Comparison of ENCODE assay signal across 27 cellular contexts in the genomic region with DNA sequence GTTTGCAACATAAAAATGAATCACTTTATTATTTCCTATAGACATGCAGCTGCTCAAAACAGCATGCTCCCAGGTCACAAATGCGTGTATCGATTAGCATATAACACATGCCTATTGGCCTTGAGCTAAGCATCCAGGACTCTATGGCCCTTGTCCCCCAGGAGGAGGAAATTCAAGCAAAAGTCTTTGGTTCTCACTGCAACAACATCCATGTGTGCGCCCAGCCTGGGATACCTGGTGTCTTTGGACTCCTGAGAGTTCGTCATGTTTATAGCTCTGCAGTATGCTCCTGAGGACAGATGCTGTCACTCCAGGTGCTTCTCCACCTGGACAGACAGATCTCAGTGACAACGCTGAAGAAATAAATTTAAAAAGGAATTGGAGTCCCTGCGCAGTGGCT.
"Had no signal": no experiment of that assay in that cellular context is flagged by ENCODE, and none has a peak within 500 bp of the region (broad histone marks: within the 10 kb centered on the region; RNA-seq: fewer than 3 reads in every experiment).

No MANE protein-coding gene starts in this region.

- DNase-seq: activated CD4-positive, alpha-beta T cell treated with anti-CD3 and anti-CD28 coated beads for 36 hours; activated CD4-positive, alpha-beta T cell treated with anti-CD3 and anti-CD28 coated beads, Interleukin-2, amount 50 U/mL, for 1 hour; activated CD4-positive, CD25-positive, alpha-beta regulatory T cell; activated CD8-positive, alpha-beta memory T cell treated with anti-CD3 and anti-CD28 coated beads, Interleukin-2, amount 50 U/mL, for 48 hours; activated CD8-positive, alpha-beta T cell treated with anti-CD3 and anti-CD28 coated beads for 36 hours; activated naive CD4-positive, alpha-beta T cell treated with Interleukin-2 at 50 U/mL for 16 hours; activated T-cell treated with anti-CD3 and anti-CD28 coated beads, Interleukin-2, amount 50 U/mL, for 1 hour; cerebellar nuclear complex; MV-4-11; NCI-H1092 treated with DMSO at 0.1 percent for 48 hours; NCI-H1417 treated with DMSO at 0.1 percent for 48 hours; NCI-H1694; NCI-H2029 treated with DMSO at 0.1 percent for 48 hours; NCI-H345; NCI-H510A; NCI-H526 treated with DMSO at 0.1 percent for 48 hours; NCI-H82; OCI-M1; SJCRH30; SK-N-SH; T-helper 1 cell had no signal

- H3K9me3 ChIP-seq: MG63, SJCRH30, SK-N-SH had no signal

- H3K4me1 ChIP-seq: SJCRH30 had no signal

- ATAC-seq: activated CD4-positive, alpha-beta T cell treated with anti-CD3 and anti-CD28 coated beads for 36 hours; activated CD8-positive, alpha-beta T cell treated with anti-CD3 and anti-CD28 coated beads for 36 hours; Panc1 had no signal

- H3K27ac ChIP-seq: brain microvascular endothelial cell, KMS-11, RWPE1, SJCRH30, VCaP had no signal

- H3K36me3 ChIP-seq: brain microvascular endothelial cell, MG63, SJCRH30 had no signal

- H3K27me3 ChIP-seq: brain microvascular endothelial cell, MG63, SJCRH30 had no signal

- H3K4me3 ChIP-seq: MG63, SJCRH30 had no signal
